In the genomic region with DNA sequence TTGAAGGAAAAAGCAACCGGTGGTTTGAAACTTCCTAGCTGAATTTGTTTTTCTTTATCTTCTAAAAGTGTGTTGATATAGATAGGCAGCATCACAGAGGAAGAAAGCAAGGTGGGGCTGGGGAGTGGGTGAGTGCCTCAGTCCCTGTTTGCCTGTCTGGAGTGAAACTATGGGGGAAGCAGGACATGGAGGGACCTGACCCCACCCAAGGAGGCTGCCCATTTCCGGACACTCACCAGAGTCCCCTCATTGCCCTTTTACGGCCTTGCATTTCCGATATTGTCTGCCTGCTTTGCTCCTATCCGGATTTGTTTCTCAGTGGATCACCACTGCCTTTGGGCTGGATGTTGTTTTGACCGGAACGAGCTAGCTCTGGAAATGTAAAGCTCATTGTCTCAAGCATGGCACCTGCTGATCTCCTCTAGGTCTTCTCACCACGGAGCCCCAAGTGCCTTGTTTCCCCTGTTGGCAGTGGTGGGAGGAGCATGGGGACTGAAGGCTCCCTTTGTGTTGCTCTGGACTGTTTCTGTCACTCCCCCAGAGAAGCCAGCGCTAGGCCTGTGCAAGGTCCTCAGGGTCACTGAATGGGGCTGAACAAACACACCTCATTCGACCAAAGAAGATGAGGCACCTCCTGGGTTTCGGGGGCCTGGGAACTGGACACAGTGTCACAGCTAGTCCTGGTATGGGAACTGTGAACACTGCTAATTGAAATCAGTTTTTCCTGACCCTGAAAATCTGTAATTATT, we compare ENCODE assay signal across 1 cellular context.
A peak's percentile ranks its signal among the peaks of the same experiment; 100 is the strongest.
TF ChIP-seq lines count a peak whose summit lies in the region.

No MANE protein-coding gene starts in this region.

TF ChIP-seq in HepG2, 621 proteins besides CTCF, POLR2A, EP300 and RAD21 (continued from another document and continues in another):
- TF ChIP-seq, protein P1, sequence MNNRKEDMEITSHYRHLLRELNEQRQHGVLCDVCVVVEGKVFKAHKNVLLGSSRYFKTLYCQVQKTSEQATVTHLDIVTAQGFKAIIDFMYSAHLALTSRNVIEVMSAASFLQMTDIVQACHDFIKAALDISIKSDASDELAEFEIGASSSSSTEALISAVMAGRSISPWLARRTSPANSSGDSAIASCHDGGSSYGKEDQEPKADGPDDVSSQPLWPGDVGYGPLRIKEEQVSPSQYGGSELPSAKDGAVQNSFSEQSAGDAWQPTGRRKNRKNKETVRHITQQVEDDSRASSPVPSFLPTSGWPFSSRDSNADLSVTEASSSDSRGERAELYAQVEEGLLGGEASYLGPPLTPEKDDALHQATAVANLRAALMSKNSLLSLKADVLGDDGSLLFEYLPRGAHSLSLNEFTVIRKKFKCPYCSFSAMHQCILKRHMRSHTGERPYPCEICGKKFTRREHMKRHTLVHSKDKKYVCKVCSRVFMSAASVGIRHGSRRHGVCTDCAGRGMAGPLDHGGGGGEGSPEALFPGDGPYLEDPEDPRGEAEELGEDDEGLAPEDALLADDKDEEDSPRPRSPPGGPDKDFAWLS (CRISPR knock-in tag; IDR thresholded peaks at IDR 0.05; ENCODE audit: borderline replicate concordance) = no peak
- 0 out of 2 replicates have a peak, but pooled peaks have one; percentile 60 for TF ChIP-seq HDAC1 (CRISPR knock-in tag; IDR thresholded peaks at IDR 0.05)
- TF ChIP-seq ZNF564 (CRISPR knock-in tag; IDR thresholded peaks at IDR 0.05) = peak; percentile 45; the same call in 1 of the 2 replicates
- TF ChIP-seq ZNF660 (CRISPR knock-in tag; IDR thresholded peaks at IDR 0.05; ENCODE audit: borderline replicate concordance, low read depth) = no peak
- no peak for TF ChIP-seq SP2 (CRISPR knock-in tag; IDR thresholded peaks at IDR 0.05)
- TF ChIP-seq, protein P2, sequence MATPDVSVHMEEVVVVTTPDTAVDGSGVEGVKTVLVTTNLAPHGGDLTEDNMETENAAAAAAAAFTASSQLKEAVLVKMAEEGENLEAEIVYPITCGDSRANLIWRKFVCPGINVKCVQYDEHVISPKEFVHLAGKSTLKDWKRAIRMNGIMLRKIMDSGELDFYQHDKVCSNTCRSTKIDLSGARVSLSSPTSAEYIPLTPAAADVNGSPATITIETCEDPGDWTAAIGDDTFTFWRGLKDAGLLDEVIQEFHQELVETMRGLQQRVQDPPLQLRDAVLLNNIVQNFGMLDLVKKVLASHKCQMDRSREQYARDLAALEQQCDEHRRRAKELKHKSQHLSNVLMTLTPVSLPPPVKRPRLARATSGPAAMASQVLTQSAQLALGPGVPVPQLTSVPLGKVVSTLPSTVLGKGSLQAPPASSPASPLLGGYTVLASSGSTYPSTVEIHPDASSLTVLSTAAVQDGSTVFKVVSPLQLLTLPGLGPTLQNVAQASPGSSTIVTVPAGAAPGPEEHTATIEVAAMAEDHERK (CRISPR knock-in tag; IDR thresholded peaks at IDR 0.05; ENCODE audit: low read depth) = no peak
- TF ChIP-seq, protein P3, sequence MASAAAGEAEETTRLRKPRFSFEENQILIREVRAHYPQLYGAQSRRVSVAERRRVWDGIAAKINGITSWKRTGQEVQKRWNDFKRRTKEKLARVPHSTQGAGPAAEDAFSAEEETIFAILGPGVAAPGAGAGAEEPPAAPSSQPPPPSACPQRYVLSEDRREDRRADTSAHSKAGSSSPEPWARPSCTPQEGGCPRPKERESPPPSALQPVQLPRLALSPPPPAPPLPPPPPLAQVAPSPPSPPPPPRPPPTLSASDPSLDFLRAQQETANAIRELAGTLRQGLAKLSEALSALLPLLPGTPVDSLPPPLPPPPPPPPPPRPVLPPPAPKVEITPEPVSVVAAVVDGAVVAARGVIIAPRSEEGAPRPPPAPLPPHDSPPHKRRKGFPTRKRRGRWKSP (CRISPR knock-in tag; IDR thresholded peaks at IDR 0.05) = peak; percentile 63; the same call in 1 of the 2 replicates
- no peak for TF ChIP-seq PPARG (CRISPR knock-in tag; conservative IDR thresholded peaks at IDR 0.05)
- TF ChIP-seq, protein P4, sequence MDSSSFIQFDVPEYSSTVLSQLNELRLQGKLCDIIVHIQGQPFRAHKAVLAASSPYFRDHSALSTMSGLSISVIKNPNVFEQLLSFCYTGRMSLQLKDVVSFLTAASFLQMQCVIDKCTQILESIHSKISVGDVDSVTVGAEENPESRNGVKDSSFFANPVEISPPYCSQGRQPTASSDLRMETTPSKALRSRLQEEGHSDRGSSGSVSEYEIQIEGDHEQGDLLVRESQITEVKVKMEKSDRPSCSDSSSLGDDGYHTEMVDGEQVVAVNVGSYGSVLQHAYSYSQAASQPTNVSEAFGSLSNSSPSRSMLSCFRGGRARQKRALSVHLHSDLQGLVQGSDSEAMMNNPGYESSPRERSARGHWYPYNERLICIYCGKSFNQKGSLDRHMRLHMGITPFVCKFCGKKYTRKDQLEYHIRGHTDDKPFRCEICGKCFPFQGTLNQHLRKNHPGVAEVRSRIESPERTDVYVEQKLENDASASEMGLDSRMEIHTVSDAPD (CRISPR knock-in tag; IDR thresholded peaks at IDR 0.05) = peak; percentile 62; the same call in 1 of the 2 replicates
- no peak for TF ChIP-seq ZNF562 (CRISPR knock-in tag; IDR thresholded peaks at IDR 0.05; ENCODE audit: borderline replicate concordance)
- TF ChIP-seq RXRB (CRISPR knock-in tag; IDR thresholded peaks at IDR 0.05; ENCODE audit: borderline replicate concordance) = peak; percentile 82
- peak; percentile 87 for TF ChIP-seq POLR2AphosphoS5 (IDR thresholded peaks at IDR 0.05; ENCODE audit: low read depth, low read length)
- no peak for TF ChIP-seq U2AF1 (optimal IDR thresholded peaks at IDR 0.05; ENCODE audit: low read depth, low read length)
- no peak for TF ChIP-seq SUZ12 (IDR thresholded peaks at IDR 0.05; ENCODE audit: low read depth, low read length)
- TF ChIP-seq, protein P5, sequence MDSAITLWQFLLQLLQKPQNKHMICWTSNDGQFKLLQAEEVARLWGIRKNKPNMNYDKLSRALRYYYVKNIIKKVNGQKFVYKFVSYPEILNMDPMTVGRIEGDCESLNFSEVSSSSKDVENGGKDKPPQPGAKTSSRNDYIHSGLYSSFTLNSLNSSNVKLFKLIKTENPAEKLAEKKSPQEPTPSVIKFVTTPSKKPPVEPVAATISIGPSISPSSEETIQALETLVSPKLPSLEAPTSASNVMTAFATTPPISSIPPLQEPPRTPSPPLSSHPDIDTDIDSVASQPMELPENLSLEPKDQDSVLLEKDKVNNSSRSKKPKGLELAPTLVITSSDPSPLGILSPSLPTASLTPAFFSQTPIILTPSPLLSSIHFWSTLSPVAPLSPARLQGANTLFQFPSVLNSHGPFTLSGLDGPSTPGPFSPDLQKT (CRISPR knock-in tag; IDR thresholded peaks at IDR 0.05; ENCODE audit: borderline replicate concordance) = no peak
- TF ChIP-seq ZNF746 (CRISPR knock-in tag; IDR thresholded peaks at IDR 0.05) = 0 out of 2 replicates have a peak, but pooled peaks have one; percentile 53
- no peak for TF ChIP-seq ZBTB1 (CRISPR knock-in tag; IDR thresholded peaks at IDR 0.05; ENCODE audit: borderline replicate concordance)
- no peak; the same call in 1 of the 2 replicates for TF ChIP-seq ZNF780A (CRISPR knock-in tag; IDR thresholded peaks at IDR 0.05)
- TF ChIP-seq CBX1 (IDR thresholded peaks at IDR 0.05; ENCODE audit: low read depth) = no peak
- no peak; the same call in 1 of the 2 replicates for TF ChIP-seq SRY (CRISPR knock-in tag; IDR thresholded peaks at IDR 0.05)
- no peak for TF ChIP-seq TP53 (CRISPR knock-in tag; conservative IDR thresholded peaks at IDR 0.05)
- no peak for TF ChIP-seq NFYB (CRISPR knock-in tag; IDR thresholded peaks at IDR 0.05)
- no peak for TF ChIP-seq ZNF589 (CRISPR knock-in tag; conservative IDR thresholded peaks at IDR 0.05)
- TF ChIP-seq, protein P6, sequence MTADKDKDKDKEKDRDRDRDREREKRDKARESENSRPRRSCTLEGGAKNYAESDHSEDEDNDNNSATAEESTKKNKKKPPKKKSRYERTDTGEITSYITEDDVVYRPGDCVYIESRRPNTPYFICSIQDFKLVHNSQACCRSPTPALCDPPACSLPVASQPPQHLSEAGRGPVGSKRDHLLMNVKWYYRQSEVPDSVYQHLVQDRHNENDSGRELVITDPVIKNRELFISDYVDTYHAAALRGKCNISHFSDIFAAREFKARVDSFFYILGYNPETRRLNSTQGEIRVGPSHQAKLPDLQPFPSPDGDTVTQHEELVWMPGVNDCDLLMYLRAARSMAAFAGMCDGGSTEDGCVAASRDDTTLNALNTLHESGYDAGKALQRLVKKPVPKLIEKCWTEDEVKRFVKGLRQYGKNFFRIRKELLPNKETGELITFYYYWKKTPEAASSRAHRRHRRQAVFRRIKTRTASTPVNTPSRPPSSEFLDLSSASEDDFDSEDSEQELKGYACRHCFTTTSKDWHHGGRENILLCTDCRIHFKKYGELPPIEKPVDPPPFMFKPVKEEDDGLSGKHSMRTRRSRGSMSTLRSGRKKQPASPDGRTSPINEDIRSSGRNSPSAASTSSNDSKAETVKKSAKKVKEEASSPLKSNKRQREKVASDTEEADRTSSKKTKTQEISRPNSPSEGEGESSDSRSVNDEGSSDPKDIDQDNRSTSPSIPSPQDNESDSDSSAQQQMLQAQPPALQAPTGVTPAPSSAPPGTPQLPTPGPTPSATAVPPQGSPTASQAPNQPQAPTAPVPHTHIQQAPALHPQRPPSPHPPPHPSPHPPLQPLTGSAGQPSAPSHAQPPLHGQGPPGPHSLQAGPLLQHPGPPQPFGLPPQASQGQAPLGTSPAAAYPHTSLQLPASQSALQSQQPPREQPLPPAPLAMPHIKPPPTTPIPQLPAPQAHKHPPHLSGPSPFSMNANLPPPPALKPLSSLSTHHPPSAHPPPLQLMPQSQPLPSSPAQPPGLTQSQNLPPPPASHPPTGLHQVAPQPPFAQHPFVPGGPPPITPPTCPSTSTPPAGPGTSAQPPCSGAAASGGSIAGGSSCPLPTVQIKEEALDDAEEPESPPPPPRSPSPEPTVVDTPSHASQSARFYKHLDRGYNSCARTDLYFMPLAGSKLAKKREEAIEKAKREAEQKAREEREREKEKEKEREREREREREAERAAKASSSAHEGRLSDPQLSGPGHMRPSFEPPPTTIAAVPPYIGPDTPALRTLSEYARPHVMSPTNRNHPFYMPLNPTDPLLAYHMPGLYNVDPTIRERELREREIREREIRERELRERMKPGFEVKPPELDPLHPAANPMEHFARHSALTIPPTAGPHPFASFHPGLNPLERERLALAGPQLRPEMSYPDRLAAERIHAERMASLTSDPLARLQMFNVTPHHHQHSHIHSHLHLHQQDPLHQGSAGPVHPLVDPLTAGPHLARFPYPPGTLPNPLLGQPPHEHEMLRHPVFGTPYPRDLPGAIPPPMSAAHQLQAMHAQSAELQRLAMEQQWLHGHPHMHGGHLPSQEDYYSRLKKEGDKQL (CRISPR knock-in tag; IDR thresholded peaks at IDR 0.05; ENCODE audit: low read depth) = no peak
- TF ChIP-seq TGIF2 (CRISPR knock-in tag; IDR thresholded peaks at IDR 0.05) = no peak
- TF ChIP-seq HNF4G (IDR thresholded peaks at IDR 0.05; ENCODE audit: borderline replicate concordance, low read depth, low read length) = peak; percentile 31; the same call in 1 of the 2 replicates
- TF ChIP-seq HNF4G (CRISPR knock-in tag; IDR thresholded peaks at IDR 0.05; ENCODE audit: borderline replicate concordance, low read depth) = no peak
- TF ChIP-seq, protein P7, sequence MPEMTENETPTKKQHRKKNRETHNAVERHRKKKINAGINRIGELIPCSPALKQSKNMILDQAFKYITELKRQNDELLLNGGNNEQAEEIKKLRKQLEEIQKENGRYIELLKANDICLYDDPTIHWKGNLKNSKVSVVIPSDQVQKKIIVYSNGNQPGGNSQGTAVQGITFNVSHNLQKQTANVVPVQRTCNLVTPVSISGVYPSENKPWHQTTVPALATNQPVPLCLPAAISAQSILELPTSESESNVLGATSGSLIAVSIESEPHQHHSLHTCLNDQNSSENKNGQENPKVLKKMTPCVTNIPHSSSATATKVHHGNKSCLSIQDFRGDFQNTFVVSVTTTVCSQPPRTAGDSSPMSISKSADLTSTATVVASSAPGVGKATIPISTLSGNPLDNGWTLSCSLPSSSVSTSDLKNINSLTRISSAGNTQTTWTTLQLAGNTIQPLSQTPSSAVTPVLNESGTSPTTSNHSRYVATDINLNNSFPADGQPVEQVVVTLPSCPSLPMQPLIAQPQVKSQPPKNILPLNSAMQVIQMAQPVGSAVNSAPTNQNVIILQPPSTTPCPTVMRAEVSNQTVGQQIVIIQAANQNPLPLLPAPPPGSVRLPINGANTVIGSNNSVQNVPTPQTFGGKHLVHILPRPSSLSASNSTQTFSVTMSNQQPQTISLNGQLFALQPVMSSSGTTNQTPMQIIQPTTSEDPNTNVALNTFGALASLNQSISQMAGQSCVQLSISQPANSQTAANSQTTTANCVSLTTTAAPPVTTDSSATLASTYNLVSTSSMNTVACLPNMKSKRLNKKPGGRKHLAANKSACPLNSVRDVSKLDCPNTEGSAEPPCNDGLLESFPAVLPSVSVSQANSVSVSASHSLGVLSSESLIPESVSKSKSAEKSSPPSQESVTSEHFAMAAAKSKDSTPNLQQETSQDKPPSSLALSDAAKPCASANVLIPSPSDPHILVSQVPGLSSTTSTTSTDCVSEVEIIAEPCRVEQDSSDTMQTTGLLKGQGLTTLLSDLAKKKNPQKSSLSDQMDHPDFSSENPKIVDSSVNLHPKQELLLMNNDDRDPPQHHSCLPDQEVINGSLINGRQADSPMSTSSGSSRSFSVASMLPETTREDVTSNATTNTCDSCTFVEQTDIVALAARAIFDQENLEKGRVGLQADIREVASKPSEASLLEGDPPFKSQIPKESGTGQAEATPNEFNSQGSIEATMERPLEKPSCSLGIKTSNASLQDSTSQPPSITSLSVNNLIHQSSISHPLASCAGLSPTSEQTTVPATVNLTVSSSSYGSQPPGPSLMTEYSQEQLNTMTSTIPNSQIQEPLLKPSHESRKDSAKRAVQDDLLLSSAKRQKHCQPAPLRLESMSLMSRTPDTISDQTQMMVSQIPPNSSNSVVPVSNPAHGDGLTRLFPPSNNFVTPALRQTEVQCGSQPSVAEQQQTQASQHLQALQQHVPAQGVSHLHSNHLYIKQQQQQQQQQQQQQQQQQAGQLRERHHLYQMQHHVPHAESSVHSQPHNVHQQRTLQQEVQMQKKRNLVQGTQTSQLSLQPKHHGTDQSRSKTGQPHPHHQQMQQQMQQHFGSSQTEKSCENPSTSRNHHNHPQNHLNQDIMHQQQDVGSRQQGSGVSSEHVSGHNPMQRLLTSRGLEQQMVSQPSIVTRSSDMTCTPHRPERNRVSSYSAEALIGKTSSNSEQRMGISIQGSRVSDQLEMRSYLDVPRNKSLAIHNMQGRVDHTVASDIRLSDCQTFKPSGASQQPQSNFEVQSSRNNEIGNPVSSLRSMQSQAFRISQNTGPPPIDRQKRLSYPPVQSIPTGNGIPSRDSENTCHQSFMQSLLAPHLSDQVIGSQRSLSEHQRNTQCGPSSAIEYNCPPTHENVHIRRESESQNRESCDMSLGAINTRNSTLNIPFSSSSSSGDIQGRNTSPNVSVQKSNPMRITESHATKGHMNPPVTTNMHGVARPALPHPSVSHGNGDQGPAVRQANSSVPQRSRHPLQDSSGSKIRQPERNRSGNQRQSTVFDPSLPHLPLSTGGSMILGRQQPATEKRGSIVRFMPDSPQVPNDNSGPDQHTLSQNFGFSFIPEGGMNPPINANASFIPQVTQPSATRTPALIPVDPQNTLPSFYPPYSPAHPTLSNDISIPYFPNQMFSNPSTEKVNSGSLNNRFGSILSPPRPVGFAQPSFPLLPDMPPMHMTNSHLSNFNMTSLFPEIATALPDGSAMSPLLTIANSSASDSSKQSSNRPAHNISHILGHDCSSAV (CRISPR knock-in tag; IDR thresholded peaks at IDR 0.05; ENCODE audit: borderline replicate concordance) = no peak
- TF ChIP-seq MLLT10 (CRISPR knock-in tag; IDR thresholded peaks at IDR 0.05) = no peak
- TF ChIP-seq, protein P8, sequence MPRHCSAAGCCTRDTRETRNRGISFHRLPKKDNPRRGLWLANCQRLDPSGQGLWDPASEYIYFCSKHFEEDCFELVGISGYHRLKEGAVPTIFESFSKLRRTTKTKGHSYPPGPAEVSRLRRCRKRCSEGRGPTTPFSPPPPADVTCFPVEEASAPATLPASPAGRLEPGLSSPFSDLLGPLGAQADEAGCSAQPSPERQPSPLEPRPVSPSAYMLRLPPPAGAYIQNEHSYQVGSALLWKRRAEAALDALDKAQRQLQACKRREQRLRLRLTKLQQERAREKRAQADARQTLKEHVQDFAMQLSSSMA (CRISPR knock-in tag; IDR thresholded peaks at IDR 0.05) = no peak
